ENCODE assay signal across 9 cellular contexts in genomic region chr5:139787257-139787567, GRCh38. TPM values are rescaled to one million over a fixed set of nuclear protein-coding genes. Genes with fewer than 3 reads are reported as not detected.
DNase-seq lines count a peak whose midpoint lies in the region; ATAC-seq and TF ChIP-seq lines count a peak whose summit lies in the region.
"Had no signal": no experiment of that assay in that cellular context is flagged by ENCODE, and none has a peak within 500 bp of the region (broad histone marks: within the 10 kb centered on the region; RNA-seq: fewer than 3 reads in every experiment).

No MANE protein-coding gene starts in this region.

- 29% methylated on average over 3 of the region's 5 CpGs for WGBS in SK-N-SH (ENCODE audit: low lambda C conversion rate)
- 30% methylated on average over 4 of the region's 5 CpGs for WGBS in suprapubic skin

- H3K36me3 ChIP-seq in SK-N-SH (replicated peaks in 1 of 2; ENCODE audit: control insufficient read depth in 1 of 2, insufficient read depth in 2 of 2, low read length in 1 of 2), result no peaks in the 10 kb centered on the region
- H3K36me3 ChIP-seq in suprapubic skin, result no peaks in the 10 kb centered on the region

- H3K27me3 ChIP-seq in SK-N-SH (ENCODE audit: insufficient read depth) (no peaks in the 10 kb centered on the region; the same call in 1 of the 2 replicates), layer of hippocampus (ENCODE audit: control insufficient read depth, insufficient read depth, low read length) (no peaks in the 10 kb centered on the region), suprapubic skin (no peaks in the 10 kb centered on the region)

- peaks cover 28% of the 10 kb centered on the region for H3K27me3 Mint-ChIP-seq in activated CD8-positive, alpha-beta memory T cell treated with anti-CD3 and anti-CD28 coated beads, Interleukin-2, amount 10 ng/mL, durations not matched to agents 7 days and 5 days

- ATAC-seq in activated CD8-positive, alpha-beta memory T cell treated with anti-CD3 and anti-CD28 coated beads, Interleukin-2, amount 10 ng/mL, durations not matched to agents 7 days and 5 days, result no peak
- ATAC-seq in GM18870 (IDR thresholded peaks at IDR 0.05; ENCODE audit: unreplicated experiment), result no peak

- H3K27ac Mint-ChIP-seq in activated CD8-positive, alpha-beta memory T cell treated with anti-CD3 and anti-CD28 coated beads, Interleukin-2, amount 10 ng/mL, durations not matched to agents 7 days and 5 days, result no peak overlapping the region
- H3K27ac Mint-ChIP-seq: activated CD4-positive, alpha-beta memory T cell treated with anti-CD3 and anti-CD28 coated beads for 36 hours had no signal

- no peak for TF ChIP-seq EP300 in SK-N-SH (IDR thresholded peaks at IDR 0.05; ENCODE audit: borderline replicate concordance in 1 of 2, low read depth in 1 of 2, low read length in 1 of 2)
- TF ChIP-seq EP300 in suprapubic skin (IDR thresholded peaks at IDR 0.05), result no peak

- no peak for TF ChIP-seq CTCF in SK-N-SH (IDR thresholded peaks at IDR 0.05)
- no peak for TF ChIP-seq CTCF in suprapubic skin (IDR thresholded peaks at IDR 0.05)

- no peaks in the 10 kb centered on the region for H3K9me2 ChIP-seq in SK-N-SH

- CTCF ChIA-PET in activated CD8-positive, alpha-beta memory T cell treated with anti-CD3 and anti-CD28 coated beads, Interleukin-2, amount 10 ng/mL, durations not matched to agents 7 days and 5 days (lab: Charles Lee), result interaction anchor here (0.6 to 7.1 kb wide), 61 partner anchors 9 to 646 kb away, joined by 3 to 195 read pairs (median 4); partner anchors contain the start of genes NRG2 and PSD2
- CTCF ChIA-PET in SK-N-SH (lab: Yijun Ruan, JAX), result interaction anchor here (0.6 to 13.0 kb wide), 84 partner anchors 10 to 382 kb away, joined by 3 to 484 read pairs (median 4); partner anchors contain the start of genes NRG2 and PSD2

- no peaks in the 10 kb centered on the region for H3K9me3 ChIP-seq in SK-N-SH
- H3K9me3 ChIP-seq in suprapubic skin, result no peaks in the 10 kb centered on the region

- 0 out of 2 replicates have a peak overlapping the region, but pooled peaks have one; percentile 99 for H3K4me2 ChIP-seq in SK-N-SH

- peak overlapping the region; percentile 71 for H3K4me3 Mint-ChIP-seq in activated CD8-positive, alpha-beta memory T cell treated with anti-CD3 and anti-CD28 coated beads, Interleukin-2, amount 10 ng/mL, durations not matched to agents 7 days and 5 days

- peaks cover 0 to 3% of the 10 kb centered on the region in 2 experiments; a peak in 1 of 4 replicates for H3K4me1 ChIP-seq in SK-N-SH (ENCODE audit: control insufficient read depth in 1 of 2, insufficient read depth in 2 of 2, low read depth in 1 of 2, low read length in 1 of 2)
- H3K4me1 ChIP-seq in suprapubic skin, result peaks cover 13% of the 10 kb centered on the region

- no peak for TF ChIP-seq POLR2A in suprapubic skin (IDR thresholded peaks at IDR 0.05)

- POLR2A ChIA-PET in SK-N-SH (lab: Yijun Ruan, JAX), result interaction anchor here (1.4 to 1.6 kb wide), 2 partner anchors 12 to 181 kb away, joined by 3 to 10 read pairs; no protein-coding TSS in a partner anchor

- H4K20me1 ChIP-seq in SK-N-SH (ENCODE audit: insufficient read depth), result no peaks in the 10 kb centered on the region

- no peaks in the 10 kb centered on the region for H3K9me3 Mint-ChIP-seq in activated CD8-positive, alpha-beta memory T cell treated with anti-CD3 and anti-CD28 coated beads, Interleukin-2, amount 10 ng/mL, durations not matched to agents 7 days and 5 days (ENCODE audit: low read depth)
- H3K9me3 Mint-ChIP-seq: activated CD4-positive, alpha-beta memory T cell treated with anti-CD3 and anti-CD28 coated beads for 36 hours had no signal

- no peaks in the 10 kb centered on the region for H3K79me2 ChIP-seq in SK-N-SH (ENCODE audit: insufficient read depth)

- no peak overlapping the region for H3K9ac ChIP-seq in SK-N-SH

- H3K4me1 Mint-ChIP-seq in activated CD8-positive, alpha-beta memory T cell treated with anti-CD3 and anti-CD28 coated beads, Interleukin-2, amount 10 ng/mL, durations not matched to agents 7 days and 5 days, result peaks cover 4% of the 10 kb centered on the region

- H3K4me3 ChIP-seq in SK-N-SH (ENCODE audit: low read depth in 2 of 2, low read length in 1 of 2), result peak overlapping the region in 1 of 2 experiments; percentile 80; a peak in 2 of 4 replicates
- peak overlapping the region; percentile 58 for H3K4me3 ChIP-seq in suprapubic skin

- H3K27ac ChIP-seq in SK-N-SH (ENCODE audit: low read depth in 2 of 2, low read length in 1 of 2) (no peak overlapping the region), layer of hippocampus (ENCODE audit: low read depth, low read length) (peak overlapping the region; percentile 99), suprapubic skin (no peak overlapping the region)

- TF ChIP-seq RAD21 in SK-N-SH (IDR thresholded peaks at IDR 0.05; ENCODE audit: low read length), result no peak

- H2AFZ ChIP-seq in SK-N-SH (ENCODE audit: low read depth), result no peak overlapping the region

- H3F3A ChIP-seq in SK-N-SH (replicated peaks; ENCODE audit: insufficient read depth), result no peaks in the 10 kb centered on the region

- H3K36me3 Mint-ChIP-seq in activated CD8-positive, alpha-beta memory T cell treated with anti-CD3 and anti-CD28 coated beads, Interleukin-2, amount 10 ng/mL, durations not matched to agents 7 days and 5 days, result no peaks in the 10 kb centered on the region
- H3K36me3 Mint-ChIP-seq: activated CD4-positive, alpha-beta memory T cell treated with anti-CD3 and anti-CD28 coated beads for 36 hours had no signal

- no peak for DNase-seq in activated CD8-positive, alpha-beta memory T cell treated with anti-CD3 and anti-CD28 coated beads, Interleukin-2, amount 10 ng/mL, durations not matched to agents 7 days and 5 days
- DNase-seq in activated CD8-positive, alpha-beta memory T cell treated with anti-CD3 and anti-CD28 coated beads, Interleukin-2, amount 50 U/mL, for 48 hours, result no peak
- DNase-seq in SK-N-SH, result no peak
- no peak for DNase-seq in suprapubic skin (ENCODE audit: low spot score in 2 of 2)
- no peak for DNase-seq in NCI-H2029 (lab: John Stamatoyannopoulos, UW)
- no peak for DNase-seq in amygdala (lab: John Stamatoyannopoulos, UW)

TF ChIP-seq in SK-N-SH, 30 proteins besides CTCF, POLR2A, EP300 and RAD21:
- TF ChIP-seq ELF1 (IDR thresholded peaks at IDR 0.05) (no peak), MXI1 (IDR thresholded peaks at IDR 0.05; ENCODE audit: low read depth, low read length) (no peak), GATA2 (CRISPR knock-in tag; IDR thresholded peaks at IDR 0.05) (no peak), NFIC (IDR thresholded peaks at IDR 0.05; ENCODE audit: borderline replicate concordance) (no peak), TAF1 (IDR thresholded peaks at IDR 0.05; ENCODE audit: borderline replicate concordance, low read depth, low read length) (no peak), MAX (IDR thresholded peaks at IDR 0.05; ENCODE audit: low read depth) (no peak), RCOR1 (IDR thresholded peaks at IDR 0.05; ENCODE audit: low read length) (no peak), FOXJ3 (CRISPR knock-in tag; IDR thresholded peaks at IDR 0.05) (no peak), NRF1 (IDR thresholded peaks at IDR 0.05; ENCODE audit: low read depth, low read length) (no peak), FOXM1 (IDR thresholded peaks at IDR 0.05; ENCODE audit: low read depth) (no peak), GABPA (IDR thresholded peaks at IDR 0.05; ENCODE audit: low read depth) (no peak), YY1 (IDR thresholded peaks at IDR 0.05; ENCODE audit: low read depth) (no peak), RXRA (IDR thresholded peaks at IDR 0.05; ENCODE audit: borderline replicate concordance, low read depth) (no peak)
- TF ChIP-seq, protein P1, sequence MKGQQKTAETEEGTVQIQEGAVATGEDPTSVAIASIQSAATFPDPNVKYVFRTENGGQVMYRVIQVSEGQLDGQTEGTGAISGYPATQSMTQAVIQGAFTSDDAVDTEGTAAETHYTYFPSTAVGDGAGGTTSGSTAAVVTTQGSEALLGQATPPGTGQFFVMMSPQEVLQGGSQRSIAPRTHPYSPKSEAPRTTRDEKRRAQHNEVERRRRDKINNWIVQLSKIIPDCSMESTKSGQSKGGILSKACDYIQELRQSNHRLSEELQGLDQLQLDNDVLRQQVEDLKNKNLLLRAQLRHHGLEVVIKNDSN (IDR thresholded peaks at IDR 0.05; ENCODE audit: borderline replicate concordance, low read depth), result no peak
- TF ChIP-seq, protein P2, sequence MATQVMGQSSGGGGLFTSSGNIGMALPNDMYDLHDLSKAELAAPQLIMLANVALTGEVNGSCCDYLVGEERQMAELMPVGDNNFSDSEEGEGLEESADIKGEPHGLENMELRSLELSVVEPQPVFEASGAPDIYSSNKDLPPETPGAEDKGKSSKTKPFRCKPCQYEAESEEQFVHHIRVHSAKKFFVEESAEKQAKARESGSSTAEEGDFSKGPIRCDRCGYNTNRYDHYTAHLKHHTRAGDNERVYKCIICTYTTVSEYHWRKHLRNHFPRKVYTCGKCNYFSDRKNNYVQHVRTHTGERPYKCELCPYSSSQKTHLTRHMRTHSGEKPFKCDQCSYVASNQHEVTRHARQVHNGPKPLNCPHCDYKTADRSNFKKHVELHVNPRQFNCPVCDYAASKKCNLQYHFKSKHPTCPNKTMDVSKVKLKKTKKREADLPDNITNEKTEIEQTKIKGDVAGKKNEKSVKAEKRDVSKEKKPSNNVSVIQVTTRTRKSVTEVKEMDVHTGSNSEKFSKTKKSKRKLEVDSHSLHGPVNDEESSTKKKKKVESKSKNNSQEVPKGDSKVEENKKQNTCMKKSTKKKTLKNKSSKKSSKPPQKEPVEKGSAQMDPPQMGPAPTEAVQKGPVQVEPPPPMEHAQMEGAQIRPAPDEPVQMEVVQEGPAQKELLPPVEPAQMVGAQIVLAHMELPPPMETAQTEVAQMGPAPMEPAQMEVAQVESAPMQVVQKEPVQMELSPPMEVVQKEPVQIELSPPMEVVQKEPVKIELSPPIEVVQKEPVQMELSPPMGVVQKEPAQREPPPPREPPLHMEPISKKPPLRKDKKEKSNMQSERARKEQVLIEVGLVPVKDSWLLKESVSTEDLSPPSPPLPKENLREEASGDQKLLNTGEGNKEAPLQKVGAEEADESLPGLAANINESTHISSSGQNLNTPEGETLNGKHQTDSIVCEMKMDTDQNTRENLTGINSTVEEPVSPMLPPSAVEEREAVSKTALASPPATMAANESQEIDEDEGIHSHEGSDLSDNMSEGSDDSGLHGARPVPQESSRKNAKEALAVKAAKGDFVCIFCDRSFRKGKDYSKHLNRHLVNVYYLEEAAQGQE (IDR thresholded peaks at IDR 0.05; ENCODE audit: low read depth, low read length), result no peak

RNA-seq across cellular contexts. Expression of gene PSD2, which starts 8.4 kb away (rescaled TPM):
- not detected for total RNA-seq in activated CD8-positive, alpha-beta memory T cell treated with anti-CD3 and anti-CD28 coated beads, Interleukin-2, amount 10 ng/mL, durations not matched to agents 7 days and 5 days
- 0.15 TPM in 2 replicates for polyA plus RNA-seq in SK-N-SH (2012; rRNA removed)
- polyA plus RNA-seq in SK-N-SH (2012; cell fraction: cytosol; rRNA removed), result 0.09 and 0.13 TPM in 2 replicates
- 0.62 and 0.63 TPM in 2 replicates for polyA plus RNA-seq in SK-N-SH (2012; cell fraction: nucleus; rRNA removed)
- total RNA-seq in suprapubic skin, result under 1 TPM in 3 of 4 donors, not detected in 1; 0.08 to 0.13 (median 0.10) TPM
- total RNA-seq: activated CD4-positive, alpha-beta memory T cell treated with anti-CD3 and anti-CD28 coated beads for 36 hours had no signal
